12 cellular contexts compared by ENCODE assay signal in genomic region chr7:106012935-106013439, GRCh38. TPM values are rescaled to one million over a fixed set of nuclear protein-coding genes. Genes with fewer than 3 reads are reported as not detected.
DNase-seq lines count a peak whose midpoint lies in the region; TF ChIP-seq lines count a peak whose summit lies in the region.
"Had no signal": no experiment of that assay in that cellular context is flagged by ENCODE, and none has a peak within 500 bp of the region (broad histone marks: within the 10 kb centered on the region; RNA-seq: fewer than 3 reads in every experiment).

No MANE protein-coding gene starts in this region.

- H3K4me1 ChIP-seq in sigmoid colon (peaks cover 0 to 59% (median 51%) of the 10 kb centered on the region in 4 donors), testis (peaks cover 4% of the 10 kb centered on the region), tibial nerve (peaks cover 0 to 23% (median 9%) of the 10 kb centered on the region in 4 donors)

- H3K36me3 ChIP-seq in sigmoid colon (no peaks in the 10 kb centered on the region), testis (ENCODE audit: low read depth, missing control alignments) (no peaks in the 10 kb centered on the region), tibial nerve (no peaks in the 10 kb centered on the region)
- H3K36me3 ChIP-seq: thoracic aorta had no signal

- H3K27me3 ChIP-seq in sigmoid colon (no peaks in the 10 kb centered on the region), testis (no peaks in the 10 kb centered on the region), tibial nerve (no peaks in the 10 kb centered on the region)

- in situ Hi-C loops in G401 (cut with HindIII; ENCODE audit: low sequenced_read_pairs): no loop called here

- H3K4me3 ChIP-seq in fibroblast of pulmonary artery (replicated peaks; ENCODE audit: low read depth, low read length) (no peak overlapping the region), sigmoid colon (no peak overlapping the region), testis (no peak overlapping the region), tibial nerve (no peak overlapping the region)
- H3K4me3 ChIP-seq: thoracic aorta had no signal

- peak; percentile 86 for DNase-seq in G401 (ENCODE audit: low spot score)
- DNase-seq in T1000 (lab: John Stamatoyannopoulos, UW): peak; percentile 45
- DNase-seq in fibroblast of pulmonary artery (ENCODE audit: low read depth): peak; percentile 53
- DNase-seq in sigmoid colon: no peak
- DNase-seq in globus pallidus (ENCODE audit: low spot score): no peak
- no peak for DNase-seq in testis
- DNase-seq in tibial nerve (ENCODE audit: low spot score in 2 of 2): no peak
- DNase-seq in effector CD4-positive, alpha-beta T cell: no peak
- DNase-seq: activated CD4-positive, CD25-positive, alpha-beta regulatory T cell; effector memory CD4-positive, alpha-beta T cell; NCI-H1930 had no signal

- H3K27ac ChIP-seq in sigmoid colon: peak overlapping the region in 3 of 4 donors; percentile 73 to 80 (median 77)
- H3K27ac ChIP-seq in testis: no peak overlapping the region
- H3K27ac ChIP-seq in tibial nerve: no peak overlapping the region
- H3K27ac ChIP-seq: thoracic aorta had no signal

- 89 to 91% methylated on average over 8 of the region's 8 CpGs for WGBS in sigmoid colon, 2 donors
- WGBS in testis, 2 donors: 87 to 91% methylated on average over 8 of the region's 8 CpGs
- WGBS in tibial nerve, 2 donors: 79 to 83% methylated on average over 8 of the region's 8 CpGs

- TF ChIP-seq POLR2A in sigmoid colon (IDR thresholded peaks at IDR 0.05): no peak
- TF ChIP-seq POLR2A in testis (IDR thresholded peaks at IDR 0.05): no peak
- TF ChIP-seq POLR2A in tibial nerve (IDR thresholded peaks at IDR 0.05): no peak

- TF ChIP-seq EP300 in sigmoid colon (IDR thresholded peaks at IDR 0.05) (peak in 1 of 4 donors; percentile 24), tibial nerve (IDR thresholded peaks at IDR 0.05) (no peak)

- TF ChIP-seq CTCF in fibroblast of pulmonary artery (IDR thresholded peaks at IDR 0.05; ENCODE audit: low read length, missing control alignments): no peak
- TF ChIP-seq CTCF in sigmoid colon (IDR thresholded peaks at IDR 0.05): no peak
- no peak for TF ChIP-seq CTCF in testis (IDR thresholded peaks at IDR 0.05)
- TF ChIP-seq CTCF in tibial nerve (IDR thresholded peaks at IDR 0.05): no peak

- H3K9me3 ChIP-seq in sigmoid colon: no peaks in the 10 kb centered on the region
- H3K9me3 ChIP-seq in testis: no peaks in the 10 kb centered on the region
- no peaks in the 10 kb centered on the region for H3K9me3 ChIP-seq in tibial nerve
- H3K9me3 ChIP-seq: thoracic aorta had no signal

- intact Hi-C loops in sigmoid colon (cut with DNase I) (no loop called here), testis (cut with DNase I; ENCODE audit: low total_unique reads) (loop anchor here (10.0 kb wide), 1 partner anchor 248 kb away; no protein-coding TSS in a partner anchor)

RNA-seq across cellular contexts. Expression of gene CDHR3, which starts 49.9 kb away (rescaled TPM):
- 1.8 TPM in 1 of 2 replicates, not detected in the other for total RNA-seq in G401 (2014; rRNA removed; shearing (Covaris generic))
- total RNA-seq in sigmoid colon (10 to 100 TPM in 3 of 4 donors, 1 to 10 TPM in 1; 2.2 to 21.3 (median 16.9) TPM), testis (1 to 10 TPM; 3.8 to 7.5 TPM), tibial nerve (10 to 100 TPM in 2 of 4 donors, 1 to 10 TPM in 2; 6.1 to 18.2 (median 10.5) TPM)
- polyA plus RNA-seq in sigmoid colon (1 to 10 TPM; 2.4 to 3.7 (median 3.2) TPM), testis (ENCODE audit: insufficient read depth, low read depth, low replicate concordance) (8.5 TPM)

Comparison
In these comparisons a context has a peak if more than half of its experiments do, and no peak if none do; other contexts are left out.
1. DNase-seq: peak in G401 (single experiment), T1000 (single experiment) and fibroblast of pulmonary artery (single experiment); none in sigmoid colon (single experiment), globus pallidus (single experiment), testis (single experiment), tibial nerve (0 of 2) and effector CD4-positive, alpha-beta T cell (single experiment).
2. H3K27ac ChIP-seq: peak in sigmoid colon (3 of 4); none in testis (0 of 2) and tibial nerve (0 of 4).